In genomic region chr7:96927131-96927530, GRCh38 we compare ENCODE assay signal across 32 cellular contexts.
"Had no signal": no experiment of that assay in that cellular context is flagged by ENCODE, and none has a peak within 500 bp of the region (broad histone marks: within the 10 kb centered on the region; RNA-seq: fewer than 3 reads in every experiment).

No MANE protein-coding gene starts in this region.

- H3K27me3 ChIP-seq: adrenal gland, ascending aorta, body of pancreas, brain microvascular endothelial cell, cardiac muscle cell had no signal

- ATAC-seq: activated naive CD4-positive, alpha-beta T cell treated with anti-CD3 and anti-CD28 coated beads, Interleukin-2, amount 50 U/mL, for 72 hours; activated naive CD8-positive, alpha-beta T cell treated with anti-CD3 and anti-CD28 coated beads, Interleukin-2, amount 50 U/mL, for 24 hours; activated T-cell treated with anti-CD3 and anti-CD28 coated beads, Interleukin-2, amount 50 U/mL, for 4 hours; activated T-cell treated with anti-CD3 and anti-CD28 coated beads, Interleukin-2, amount 50 U/mL, for 72 hours; activated T-helper 17 cell treated with anti-CD3 and anti-CD28 coated beads, Interleukin-2, amount 50 U/mL, for 72 hours; body of pancreas had no signal

- H3K4me3 ChIP-seq: adrenal gland, ascending aorta, body of pancreas, breast epithelium, cardiac muscle cell had no signal

- DNase-seq: activated effector memory CD4-positive, alpha-beta T cell treated with anti-CD3 and anti-CD28 coated beads, Interleukin-2, amount 50 U/mL, for 16 hours; activated effector memory CD4-positive, alpha-beta T cell treated with Interleukin-2 at 50 U/mL for 16 hours; activated gamma-delta T cell; activated gamma-delta T cell treated with Interleukin-2 at 50 U/mL for 16 hours; activated naive CD4-positive, alpha-beta T cell; activated naive CD4-positive, alpha-beta T cell treated with anti-CD3 and anti-CD28 coated beads for 36 hours; activated naive CD4-positive, alpha-beta T cell treated with anti-CD3 and anti-CD28 coated beads, Interleukin-2, amount 10 ng/mL, durations not matched to agents 7 days and 5 days; activated naive CD4-positive, alpha-beta T cell treated with anti-CD3 and anti-CD28 coated beads, Interleukin-2, amount 50 U/mL, for 16 hours; activated naive CD4-positive, alpha-beta T cell treated with Interleukin-2 at 50 U/mL for 16 hours; activated naive CD8-positive, alpha-beta T cell treated with anti-CD3 and anti-CD28 coated beads for 36 hours; activated naive CD8-positive, alpha-beta T cell treated with anti-CD3 and anti-CD28 coated beads, Interleukin-2, amount 10 ng/mL, durations not matched to agents 7 days and 5 days; activated naive CD8-positive, alpha-beta T cell treated with anti-CD3 and anti-CD28 coated beads, Interleukin-2, amount 50 U/mL, for 24 hours; activated T-cell treated with anti-CD3 and anti-CD28 coated beads, Interleukin-2, amount 50 U/mL, for 1 hour; activated T-cell treated with anti-CD3 and anti-CD28 coated beads, Interleukin-2, amount 50 U/mL, for 24 hours; activated T-cell treated with anti-CD3 and anti-CD28 coated beads, Interleukin-2, amount 50 U/mL, for 4 hours; activated T-cell treated with anti-CD3 and anti-CD28 coated beads, Interleukin-2, amount 50 U/mL, for 48 hours; activated T-cell treated with anti-CD3 and anti-CD28 coated beads, Interleukin-2, amount 50 U/mL, for 72 hours; adrenal gland; amniotic stem cell; amygdala; anterior cingulate cortex; aorta; body of pancreas; brain microvascular endothelial cell; caudate nucleus; central memory CD4-positive, alpha-beta T cell; cerebellar nuclear complex had no signal

- H3K36me3 ChIP-seq: adrenal gland, ascending aorta, brain microvascular endothelial cell, breast epithelium, cardiac muscle cell had no signal

- H3K27ac ChIP-seq: adrenal gland, ascending aorta, body of pancreas, brain microvascular endothelial cell, breast epithelium, cardiac muscle cell had no signal

- H3K4me1 ChIP-seq: adrenal gland, ascending aorta, body of pancreas, breast epithelium had no signal

- H3K9me3 ChIP-seq: adrenal gland, ascending aorta, body of pancreas, breast epithelium had no signal
